In genomic region chr21:46324390-46325072, GRCh38 we compare ENCODE assay signal across 8 cellular contexts. TPM values are rescaled to one million over a fixed set of nuclear protein-coding genes. Genes with fewer than 3 reads are reported as not detected.
DNase-seq lines count a peak whose midpoint lies in the region; ATAC-seq and TF ChIP-seq lines count a peak whose summit lies in the region.

No MANE protein-coding gene starts in this region.

- H3K27ac ChIP-seq in layer of hippocampus (ENCODE audit: low read depth, low read length), result peak overlapping the region; percentile 96

- TF ChIP-seq CTCF in AG10803 (conservative IDR thresholded peaks at IDR 0.05; ENCODE audit: low read length) (no peak), chondrocyte (IDR thresholded peaks at IDR 0.05) (peak; percentile 30)

- DNase-seq in AG10803 (ENCODE audit: low read depth) (peak; percentile 78), NCI-H446 (lab: John Stamatoyannopoulos, UW) (peak; percentile 57 to 91), chondrocyte (ENCODE audit: low spot score) (no peak)
- DNase-seq in activated CD4-positive, alpha-beta T cell treated with anti-CD3 and anti-CD28 coated beads for 1 hour, result peak; percentile 81
- DNase-seq in stimulated activated CD4-positive, alpha-beta T cell treated with anti-CD3 and anti-CD28 coated beads, Interleukin-1b, Interleukin-23, amount 100 ng/mL, for 1 hour (ENCODE audit: low read depth in 2 of 2), result peak; percentile 81 to 84

- no peaks in the 10 kb centered on the region for H3K27me3 ChIP-seq in layer of hippocampus (ENCODE audit: control insufficient read depth, insufficient read depth, low read length)

- H3K9me3 Mint-ChIP-seq in chondrocyte (ENCODE audit: low read depth), result no peaks in the 10 kb centered on the region

- peak overlapping the region; percentile 98 for H3K27ac Mint-ChIP-seq in chondrocyte (ENCODE audit: unreplicated experiment)

- ATAC-seq in GM18909 (IDR thresholded peaks at IDR 0.05; ENCODE audit: poor library complexity, unreplicated experiment) (peak; percentile 49), HG03139 (IDR thresholded peaks at IDR 0.05; ENCODE audit: unreplicated experiment) (peak; percentile 35)

- peak overlapping the region; percentile 91 for H3K4me3 Mint-ChIP-seq in chondrocyte (ENCODE audit: unreplicated experiment)

- H3K27me3 Mint-ChIP-seq in chondrocyte (ENCODE audit: low read depth), result no peaks in the 10 kb centered on the region

- peak overlapping the region; percentile 95 for H3K4me3 ChIP-seq in AG10803 (ENCODE audit: low read length)

- H3K36me3 Mint-ChIP-seq in chondrocyte (ENCODE audit: low read depth), result peaks cover 2% of the 10 kb centered on the region

- H3K4me1 Mint-ChIP-seq in chondrocyte (ENCODE audit: low read depth), result peaks cover 43% of the 10 kb centered on the region

RNA-seq across cellular contexts. Expression of gene PCNT, which starts 0.6 kb away (rescaled TPM):
- 29.9 to 41.0 TPM (median 37.3 TPM) in 3 replicates for total RNA-seq in chondrocyte

RNA-seq across cellular contexts. Expression of gene C21orf58, which starts 0.9 kb away (rescaled TPM):
- total RNA-seq in chondrocyte, result 5.0 to 13.9 TPM (median 5.6 TPM) in 3 replicates

RNA-seq across cellular contexts. Expression of gene YBEY, which starts 38.4 kb away (rescaled TPM):
- total RNA-seq in chondrocyte, result 10.6 to 16.0 TPM (median 13.1 TPM) in 3 replicates

RNA-seq across cellular contexts. Expression of gene MCM3AP, which starts 39.1 kb away (rescaled TPM):
- 86.4 to 106 TPM (median 87.2 TPM) in 3 replicates for total RNA-seq in chondrocyte
